8 cellular contexts compared by ENCODE assay signal in the genomic region with DNA sequence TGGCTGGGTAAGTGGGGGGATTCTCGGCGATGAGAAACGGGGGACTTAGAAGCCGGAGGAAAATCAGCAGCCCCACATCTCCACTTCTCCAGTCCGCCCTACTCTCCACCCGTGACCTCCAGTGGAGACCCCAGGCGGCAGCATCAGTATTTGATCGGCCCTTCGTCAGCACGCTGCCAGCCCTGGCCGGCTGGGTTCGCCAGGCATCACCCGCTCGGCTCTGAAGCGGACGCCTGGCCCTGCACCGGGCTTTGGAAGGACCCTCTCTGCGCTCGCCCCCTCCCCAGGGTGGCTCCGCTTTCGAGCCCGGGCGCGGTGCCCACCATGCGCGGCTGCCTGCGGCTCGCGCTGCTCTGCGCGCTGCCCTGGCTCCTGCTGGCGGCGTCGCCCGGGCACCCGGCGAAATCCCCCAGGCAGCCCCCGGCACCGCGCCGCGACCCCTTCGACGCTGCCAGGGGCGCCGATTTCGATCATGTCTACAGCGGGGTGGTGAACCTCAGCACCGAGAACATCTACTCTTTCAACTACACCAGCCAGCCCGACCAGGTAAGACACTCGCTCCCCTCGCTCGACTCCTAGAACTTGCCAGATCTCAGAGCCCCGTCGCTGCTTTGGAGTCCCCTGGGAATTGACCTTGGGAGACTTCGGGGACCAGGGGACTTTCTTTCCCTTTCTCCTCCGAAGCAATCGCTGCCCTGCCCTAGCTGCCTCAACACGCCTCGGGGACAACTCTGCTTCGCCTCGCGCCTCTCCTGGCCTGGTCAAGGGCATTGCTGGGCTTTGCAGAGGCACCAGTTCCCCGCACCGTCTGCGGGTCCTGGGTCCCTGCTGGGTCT.
DNase-seq lines count a peak whose midpoint lies in the region; ATAC-seq and TF ChIP-seq lines count a peak whose summit lies in the region.

No MANE protein-coding gene starts in this region.

- DNase-seq in NCI-H2196 (lab: John Stamatoyannopoulos, UW; ENCODE audit: unreplicated experiment) = peak; percentile 27
- DNase-seq in NCI-H2196 treated with DMSO at 0.1 percent for 48 hours (lab: John Stamatoyannopoulos, UW; ENCODE audit: unreplicated experiment) = no peak
- peak; percentile 53 for DNase-seq in astrocyte of the hippocampus (ENCODE audit: low read depth, low spot score)
- peak; percentile 60 for DNase-seq in islet precursor cell
- peak; percentile 59 for DNase-seq in stimulated activated CD4-positive, alpha-beta T cell treated with anti-CD3 and anti-CD28 coated beads, Interleukin-15, amount 100 ng/mL, for 24 hours
- no peak for DNase-seq in putamen (ENCODE audit: low spot score)

- ATAC-seq in HG02973 (IDR thresholded peaks at IDR 0.05; ENCODE audit: unreplicated experiment) = peak; percentile 38
- ATAC-seq in SK-N-SH treated with all-trans-retinoic acid at 6 μM for 48 hours = peak; percentile 83

TF ChIP-seq in SK-N-SH treated with all-trans-retinoic acid at 6 μM for 48 hours, 23 proteins besides CTCF, POLR2A, EP300 and RAD21:
- TF ChIP-seq ESRRG (CRISPR knock-in tag; IDR thresholded peaks at IDR 0.05) = no peak
- no peak for TF ChIP-seq SNAI2 (CRISPR knock-in tag; IDR thresholded peaks at IDR 0.05)
- TF ChIP-seq TOX (CRISPR knock-in tag; IDR thresholded peaks at IDR 0.05; ENCODE audit: borderline replicate concordance) = no peak
- TF ChIP-seq TCF4 (CRISPR knock-in tag; IDR thresholded peaks at IDR 0.05; ENCODE audit: borderline replicate concordance) = no peak
- TF ChIP-seq, protein P1, sequence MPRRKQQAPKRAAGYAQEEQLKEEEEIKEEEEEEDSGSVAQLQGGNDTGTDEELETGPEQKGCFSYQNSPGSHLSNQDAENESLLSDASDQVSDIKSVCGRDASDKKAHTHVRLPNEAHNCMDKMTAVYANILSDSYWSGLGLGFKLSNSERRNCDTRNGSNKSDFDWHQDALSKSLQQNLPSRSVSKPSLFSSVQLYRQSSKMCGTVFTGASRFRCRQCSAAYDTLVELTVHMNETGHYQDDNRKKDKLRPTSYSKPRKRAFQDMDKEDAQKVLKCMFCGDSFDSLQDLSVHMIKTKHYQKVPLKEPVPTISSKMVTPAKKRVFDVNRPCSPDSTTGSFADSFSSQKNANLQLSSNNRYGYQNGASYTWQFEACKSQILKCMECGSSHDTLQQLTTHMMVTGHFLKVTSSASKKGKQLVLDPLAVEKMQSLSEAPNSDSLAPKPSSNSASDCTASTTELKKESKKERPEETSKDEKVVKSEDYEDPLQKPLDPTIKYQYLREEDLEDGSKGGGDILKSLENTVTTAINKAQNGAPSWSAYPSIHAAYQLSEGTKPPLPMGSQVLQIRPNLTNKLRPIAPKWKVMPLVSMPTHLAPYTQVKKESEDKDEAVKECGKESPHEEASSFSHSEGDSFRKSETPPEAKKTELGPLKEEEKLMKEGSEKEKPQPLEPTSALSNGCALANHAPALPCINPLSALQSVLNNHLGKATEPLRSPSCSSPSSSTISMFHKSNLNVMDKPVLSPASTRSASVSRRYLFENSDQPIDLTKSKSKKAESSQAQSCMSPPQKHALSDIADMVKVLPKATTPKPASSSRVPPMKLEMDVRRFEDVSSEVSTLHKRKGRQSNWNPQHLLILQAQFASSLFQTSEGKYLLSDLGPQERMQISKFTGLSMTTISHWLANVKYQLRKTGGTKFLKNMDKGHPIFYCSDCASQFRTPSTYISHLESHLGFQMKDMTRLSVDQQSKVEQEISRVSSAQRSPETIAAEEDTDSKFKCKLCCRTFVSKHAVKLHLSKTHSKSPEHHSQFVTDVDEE (CRISPR knock-in tag; IDR thresholded peaks at IDR 0.05) = no peak
- no peak for TF ChIP-seq OSR1 (CRISPR knock-in tag; IDR thresholded peaks at IDR 0.05)
- TF ChIP-seq CSDC2 (CRISPR knock-in tag; IDR thresholded peaks at IDR 0.05) = no peak
- no peak for TF ChIP-seq ARNTL (CRISPR knock-in tag; IDR thresholded peaks at IDR 0.05; ENCODE audit: borderline replicate concordance, low read depth)
- no peak for TF ChIP-seq RARB (CRISPR knock-in tag; IDR thresholded peaks at IDR 0.05)
- TF ChIP-seq BACH2 (CRISPR knock-in tag; IDR thresholded peaks at IDR 0.05; ENCODE audit: borderline replicate concordance) = no peak
- no peak for TF ChIP-seq ZNF8 (CRISPR knock-in tag; IDR thresholded peaks at IDR 0.05)
- TF ChIP-seq PPARA (CRISPR knock-in tag; IDR thresholded peaks at IDR 0.05; ENCODE audit: borderline replicate concordance) = no peak
- no peak for TF ChIP-seq ZFP30 (CRISPR knock-in tag; IDR thresholded peaks at IDR 0.05)
- TF ChIP-seq ZC3H10 (CRISPR knock-in tag; IDR thresholded peaks at IDR 0.05) = no peak
TF ChIP-seq in SK-N-SH treated with all-trans-retinoic acid at 6 μM for 48 hours: peak in this region for 0.

Comparison
In these comparisons a context has a peak if more than half of its experiments do, and no peak if none do; other contexts are left out.
1. DNase-seq: peak in NCI-H2196 (single experiment), astrocyte of the hippocampus (single experiment), islet precursor cell (single experiment) and stimulated activated CD4-positive, alpha-beta T cell treated with anti-CD3 and anti-CD28 coated beads, Interleukin-15, amount 100 ng/mL, for 24 hours (single experiment); none in NCI-H2196 treated with DMSO at 0.1 percent for 48 hours (single experiment) and putamen (single experiment).